Comparison of ENCODE assay signal across 1 cellular context in genomic region chr5:147190236-147190815, GRCh38.
TF ChIP-seq lines count a peak whose summit lies in the region.

No MANE protein-coding gene starts in this region.

TF ChIP-seq in GM23338, 12 proteins besides CTCF, POLR2A, EP300 and RAD21 (continued from another document):
- TF ChIP-seq ZNF462 (CRISPR knock-in tag; IDR thresholded peaks at IDR 0.05) (no peak), CREB1 (CRISPR knock-in tag; IDR thresholded peaks at IDR 0.05; ENCODE audit: low read depth) (no peak), NANOG (IDR thresholded peaks at IDR 0.05; ENCODE audit: borderline replicate concordance) (no peak), JUNB (IDR thresholded peaks at IDR 0.05; ENCODE audit: unreplicated experiment) (no peak)
- TF ChIP-seq, protein P1, sequence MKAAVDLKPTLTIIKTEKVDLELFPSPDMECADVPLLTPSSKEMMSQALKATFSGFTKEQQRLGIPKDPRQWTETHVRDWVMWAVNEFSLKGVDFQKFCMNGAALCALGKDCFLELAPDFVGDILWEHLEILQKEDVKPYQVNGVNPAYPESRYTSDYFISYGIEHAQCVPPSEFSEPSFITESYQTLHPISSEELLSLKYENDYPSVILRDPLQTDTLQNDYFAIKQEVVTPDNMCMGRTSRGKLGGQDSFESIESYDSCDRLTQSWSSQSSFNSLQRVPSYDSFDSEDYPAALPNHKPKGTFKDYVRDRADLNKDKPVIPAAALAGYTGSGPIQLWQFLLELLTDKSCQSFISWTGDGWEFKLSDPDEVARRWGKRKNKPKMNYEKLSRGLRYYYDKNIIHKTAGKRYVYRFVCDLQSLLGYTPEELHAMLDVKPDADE (IDR thresholded peaks at IDR 0.05) = no peak
